ENCODE assay signal across 24 cellular contexts in the genomic region with DNA sequence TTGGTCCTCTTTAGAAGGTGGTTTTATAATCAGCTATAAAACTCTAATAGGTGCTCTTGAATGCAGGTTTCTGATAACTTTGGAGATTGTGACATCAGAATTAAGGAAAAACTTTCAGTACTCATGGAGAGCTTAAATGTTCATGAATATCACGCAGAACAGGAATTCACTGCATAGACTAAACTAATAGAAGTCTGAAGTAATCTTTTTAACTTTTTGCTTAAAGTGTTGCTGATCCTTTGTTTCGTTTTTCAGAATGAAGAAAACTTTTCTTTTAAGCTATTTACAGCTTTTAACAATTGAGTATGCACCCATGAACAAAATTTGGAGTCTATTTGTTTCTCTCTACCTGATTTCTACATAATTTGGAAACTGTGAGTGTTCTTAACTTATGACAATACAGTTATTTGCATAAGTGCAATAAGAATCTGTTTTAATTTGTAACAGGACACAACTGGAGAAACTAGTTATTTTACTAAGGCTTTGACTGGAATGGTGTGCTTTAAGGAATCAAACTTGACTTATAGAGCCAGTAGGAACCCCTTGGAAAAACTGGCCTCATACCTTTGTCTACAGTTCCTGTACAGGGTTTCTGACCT. TPM values are rescaled to one million over a fixed set of nuclear protein-coding genes. Genes with fewer than 3 reads are reported as not detected.
DNase-seq lines count a peak whose midpoint lies in the region; ATAC-seq and TF ChIP-seq lines count a peak whose summit lies in the region.
"Had no signal": no experiment of that assay in that cellular context is flagged by ENCODE, and none has a peak within 500 bp of the region (broad histone marks: within the 10 kb centered on the region; RNA-seq: fewer than 3 reads in every experiment).

No MANE protein-coding gene starts in this region.

- no peak overlapping the region for H3K27ac Mint-ChIP-seq in GM23338
- no peak overlapping the region for H3K27ac Mint-ChIP-seq in endodermal cell
- H3K27ac Mint-ChIP-seq: B cell; CD4-positive, alpha-beta T cell; CD8-positive, alpha-beta T cell had no signal

- WGBS in endodermal cell (ENCODE audit: insufficient coverage in 1 of 2, insufficient read length in 1 of 2), 2 experiments, result 87 to 93% methylated on average over 2 of the region's 2 CpGs

- no peaks in the 10 kb centered on the region for H3K9me2 ChIP-seq in GM23338 (ENCODE audit: insufficient read depth)

- H4K20me1 ChIP-seq in GM23338 (replicated peaks; ENCODE audit: insufficient read depth), result no peaks in the 10 kb centered on the region
- H4K20me1 ChIP-seq: BLaER1 treated with 17β-estradiol and CSF1 and Interleukin-3, amounts not matched to agents 10 nM and 100 nM had no signal

- no peak overlapping the region for H2AFZ ChIP-seq in GM23338

- H3K4me1 ChIP-seq in GM23338 (ENCODE audit: insufficient read depth) (peaks cover 12% of the 10 kb centered on the region), HEK293 (ENCODE audit: control insufficient read depth, insufficient read depth, low read length) (no peaks in the 10 kb centered on the region), endodermal cell (ENCODE audit: control insufficient read depth, insufficient read depth, low read length) (no peaks in the 10 kb centered on the region)
- H3K4me1 ChIP-seq: A549; BLaER1 treated with 17β-estradiol and CSF1 and Interleukin-3, amounts not matched to agents 10 nM and 100 nM had no signal

- H3K27me3 Mint-ChIP-seq in GM23338 (ENCODE audit: insufficient read depth, low read depth, poor library complexity) (peaks cover 4% of the 10 kb centered on the region), endodermal cell (ENCODE audit: insufficient read depth) (no peaks in the 10 kb centered on the region)
- H3K27me3 Mint-ChIP-seq: B cell; CD4-positive, alpha-beta T cell had no signal

- H3K4me1 Mint-ChIP-seq in GM23338, result peaks cover 11% of the 10 kb centered on the region
- no peaks in the 10 kb centered on the region for H3K4me1 Mint-ChIP-seq in endodermal cell
- H3K4me1 Mint-ChIP-seq: B cell had no signal

- DNase-seq in GM23338 (ENCODE audit: low spot score), result peak; percentile 22
- DNase-seq in endodermal cell, result no peak
- DNase-seq in SHP77 (lab: John Stamatoyannopoulos, UW), result no peak
- DNase-seq: AML-193; Caco-2; Calu3; CD4-positive, alpha-beta T cell; CD8-positive, alpha-beta T cell; DMS 273 treated with DMSO at 0.1 percent for 48 hours; DMS153; DMS53; DMS79; DND-41; EL; GDM1 had no signal

- no peak overlapping the region for H3K9ac ChIP-seq in endodermal cell (ENCODE audit: extremely low read depth, low read length, poor library complexity, severe bottlenecking)
- H3K9ac ChIP-seq: BLaER1 treated with 17β-estradiol and CSF1 and Interleukin-3, amounts not matched to agents 10 nM and 100 nM had no signal

- POLR2A ChIA-PET in HEK293 (lab: Yijun Ruan, JAX), result interaction anchor here (1.0 kb wide), 1 partner anchor 17 kb away, joined by 6 read pairs; the partner anchor contains the start of gene TRIM25

- H3K79me2 ChIP-seq in GM23338 (replicated peaks; ENCODE audit: insufficient read depth), result no peaks in the 10 kb centered on the region

- no peak for ATAC-seq in GM23338
- no peak for ATAC-seq in HG03520 (IDR thresholded peaks at IDR 0.05; ENCODE audit: unreplicated experiment)
- ATAC-seq in GM19328 (IDR thresholded peaks at IDR 0.05; ENCODE audit: unreplicated experiment), result no peak
- ATAC-seq: A549; CD8-positive, alpha-beta T cell; GM12878 had no signal

- no peak for TF ChIP-seq CTCF in GM23338 (conservative IDR thresholded peaks at IDR 0.05; ENCODE audit: low read depth in 2 of 2)
- TF ChIP-seq CTCF in HEK293 (tag by site-specific recombination; IDR thresholded peaks at IDR 0.05), result no peak
- no peak for TF ChIP-seq CTCF in endodermal cell (conservative IDR thresholded peaks at IDR 0.05)

- H3K4me3 ChIP-seq in GM23338 (no peak overlapping the region), HEK293 (ENCODE audit: low read depth, low read length) (no peak overlapping the region), endodermal cell (ENCODE audit: low read length) (peak overlapping the region; percentile 23)
- H3K4me3 ChIP-seq: A549; BLaER1 treated with 17β-estradiol and CSF1 and Interleukin-3, amounts not matched to agents 10 nM and 100 nM; GM12878 had no signal

- H3K9me3 ChIP-seq in HEK293 (ENCODE audit: control insufficient read depth, insufficient read depth, low read depth, low read length) (no peaks in the 10 kb centered on the region), endodermal cell (ENCODE audit: control insufficient read depth, low read length) (peaks cover 71% of the 10 kb centered on the region)

- H3K4me2 ChIP-seq in GM23338, result no peak overlapping the region
- H3K4me2 ChIP-seq: A549; BLaER1 treated with 17β-estradiol and CSF1 and Interleukin-3, amounts not matched to agents 10 nM and 100 nM had no signal

- H3F3A ChIP-seq in GM23338 (replicated peaks; ENCODE audit: low read depth), result 0 out of 2 replicates have a peak, but pooled peaks cover 2% of the 10 kb centered on the region

- peaks cover 73% of the 10 kb centered on the region for H3K36me3 Mint-ChIP-seq in GM23338 (ENCODE audit: low read depth)
- H3K36me3 Mint-ChIP-seq in endodermal cell (ENCODE audit: low read depth), result peaks cover 35% of the 10 kb centered on the region

- no peaks in the 10 kb centered on the region for H3K27me3 ChIP-seq in GM23338 (ENCODE audit: insufficient read depth)
- H3K27me3 ChIP-seq in endodermal cell (ENCODE audit: control insufficient read depth, insufficient read depth, low read length, poor library complexity, severe bottlenecking), result no peaks in the 10 kb centered on the region
- H3K27me3 ChIP-seq: BLaER1 treated with 17β-estradiol and CSF1 and Interleukin-3, amounts not matched to agents 10 nM and 100 nM had no signal

- CTCF ChIA-PET in HEK293 (lab: Yijun Ruan, JAX), result interaction anchor here (0.7 to 1.7 kb wide), 2 partner anchors 9 to 114 kb away, joined by 5 to 8 read pairs; no protein-coding TSS in a partner anchor

- H3K36me3 ChIP-seq in GM23338 (ENCODE audit: insufficient read depth) (peaks cover 11% of the 10 kb centered on the region), HEK293 (ENCODE audit: control insufficient read depth in 2 of 2, insufficient read depth in 1 of 2, low read length in 2 of 2) (peaks cover 6 to 18% of the 10 kb centered on the region in 2 experiments; a peak in 2 of 3 replicates), endodermal cell (ENCODE audit: control insufficient read depth, insufficient read depth, low read length) (peaks cover 21% of the 10 kb centered on the region)

- H3K27ac ChIP-seq in GM23338 (ENCODE audit: low read depth), result no peak overlapping the region
- H3K27ac ChIP-seq in HEK293 (ENCODE audit: extremely low read depth, low read depth, low read length), result no peak overlapping the region
- H3K27ac ChIP-seq in endodermal cell (ENCODE audit: low read depth, low read length), result no peak overlapping the region
- H3K27ac ChIP-seq: 22Rv1; A549; BLaER1 treated with 17β-estradiol and CSF1 and Interleukin-3, amounts not matched to agents 10 nM and 100 nM; C4-2B had no signal

- H3K9me3 Mint-ChIP-seq in GM23338 (peaks cover 63% of the 10 kb centered on the region), endodermal cell (peaks cover 73% of the 10 kb centered on the region)
- H3K9me3 Mint-ChIP-seq: CD8-positive, alpha-beta T cell had no signal

- H3K4me3 Mint-ChIP-seq in GM23338 (no peak overlapping the region), endodermal cell (no peak overlapping the region)
- H3K4me3 Mint-ChIP-seq: B cell; CD4-positive, alpha-beta T cell; CD8-positive, alpha-beta T cell had no signal

TF ChIP-seq in GM23338, 12 proteins besides CTCF, POLR2A, EP300 and RAD21:
- no peak for TF ChIP-seq EZH2phosphoT487 (IDR thresholded peaks at IDR 0.05; ENCODE audit: unreplicated experiment)
- no peak for TF ChIP-seq CREB1 (CRISPR knock-in tag; IDR thresholded peaks at IDR 0.05; ENCODE audit: low read depth)
- TF ChIP-seq JUNB (IDR thresholded peaks at IDR 0.05; ENCODE audit: unreplicated experiment), result no peak

TF ChIP-seq in HEK293, 187 proteins besides CTCF, POLR2A, EP300 and RAD21 (continues in another document):
- TF ChIP-seq SETDB1 (IDR thresholded peaks at IDR 0.05; ENCODE audit: insufficient read length, low read length), result peak; percentile 98
- no peak for TF ChIP-seq ZNF175 (tag by site-specific recombination; IDR thresholded peaks at IDR 0.05)
- no peak for TF ChIP-seq ZNF513 (tag by site-specific recombination; IDR thresholded peaks at IDR 0.05)
- no peak for TF ChIP-seq GLIS2 (tag by site-specific recombination; IDR thresholded peaks at IDR 0.05)

RNA-seq across cellular contexts. Expression of gene TRIM25, which starts 17.0 kb away (rescaled TPM):
- 24.7 and 36.2 TPM in 2 replicates for total RNA-seq in GM23338 (2014; rRNA removed; shearing (Covaris generic))
- 19.6 and 20.7 TPM in 2 replicates for polyA plus RNA-seq in GM23338 (2016; fragmentation: Nextera tagmentation; extraction: Ambion mirVana)
- 10 to 100 TPM; 18.8 to 21.3 TPM for total RNA-seq in endodermal cell
- polyA plus RNA-seq in endodermal cell (2013, experiment 1 of 2), result 8.9 TPM
- polyA plus RNA-seq in endodermal cell (2013, experiment 2 of 2), result 9.3 TPM

RNA-seq across cellular contexts. Expression of gene COIL, which starts 30.0 kb away (rescaled TPM):
- 18.5 and 23.7 TPM in 2 replicates for total RNA-seq in GM23338 (2014; rRNA removed; shearing (Covaris generic))
- polyA plus RNA-seq in GM23338 (2016; fragmentation: Nextera tagmentation; extraction: Ambion mirVana), result 32.0 and 32.2 TPM in 2 replicates
- 10 to 100 TPM; 18.2 to 19.2 TPM for total RNA-seq in endodermal cell
- 23.8 TPM for polyA plus RNA-seq in endodermal cell (2013, experiment 1 of 2)
- polyA plus RNA-seq in endodermal cell (2013, experiment 2 of 2), result 25.6 TPM

RNA-seq across cellular contexts. Expression of gene SCPEP1, which starts 47.1 kb away (rescaled TPM):
- total RNA-seq in GM23338 (2014; rRNA removed; shearing (Covaris generic)), result 52.1 and 55.0 TPM in 2 replicates
- 46.6 and 52.6 TPM in 2 replicates for polyA plus RNA-seq in GM23338 (2016; fragmentation: Nextera tagmentation; extraction: Ambion mirVana)
- total RNA-seq in endodermal cell, result 10 to 100 TPM; 28.5 to 30.8 TPM
- 38.0 TPM for polyA plus RNA-seq in endodermal cell (2013, experiment 1 of 2)
- 30.3 TPM for polyA plus RNA-seq in endodermal cell (2013, experiment 2 of 2)
